8 cellular contexts compared by ENCODE assay signal in the genomic region with DNA sequence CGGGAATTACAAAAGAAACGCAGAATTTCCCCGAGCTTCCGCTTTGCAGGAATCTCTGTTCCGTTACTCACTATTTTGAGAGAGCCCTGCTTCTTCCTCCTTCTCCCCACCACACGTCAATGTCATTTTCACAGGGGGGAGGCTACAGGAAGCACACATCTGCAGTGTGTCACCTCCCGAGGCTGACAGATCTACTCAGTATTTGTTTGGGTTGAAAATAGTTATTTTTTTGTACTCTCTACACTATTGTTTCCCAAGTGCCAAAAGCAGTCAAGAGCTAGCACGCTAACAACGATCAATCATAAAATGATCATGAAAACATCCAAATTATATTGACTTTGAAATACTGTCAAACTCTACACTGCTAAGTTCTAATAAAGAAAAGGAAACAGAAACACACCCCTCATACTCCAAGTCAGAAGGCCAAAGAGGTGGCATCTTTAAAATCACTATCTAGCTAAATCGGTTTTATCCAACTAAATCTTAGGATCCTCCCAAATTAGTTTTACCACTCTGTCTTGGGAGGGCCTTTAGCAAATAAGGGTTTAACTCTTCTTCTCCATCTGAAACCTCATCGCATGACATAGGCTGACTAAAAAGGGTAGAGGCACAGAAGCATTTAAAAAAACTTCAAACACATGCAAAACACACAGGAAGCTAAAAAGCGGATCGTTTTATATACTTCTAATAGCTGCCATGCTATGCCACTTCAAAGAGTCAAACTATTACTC. TPM values are rescaled to one million over a fixed set of nuclear protein-coding genes. Genes with fewer than 3 reads are reported as not detected.
DNase-seq lines count a peak whose midpoint lies in the region; ATAC-seq and TF ChIP-seq lines count a peak whose summit lies in the region.

No MANE protein-coding gene starts in this region.

- peaks cover 17% of the 10 kb centered on the region for H3K9me3 Mint-ChIP-seq in activated naive CD8-positive, alpha-beta T cell treated with anti-CD3 and anti-CD28 coated beads, Interleukin-2, amount 50 U/mL, for 24 hours

- in situ Hi-C loops in G401 (cut with HindIII; ENCODE audit: low sequenced_read_pairs), result no loop called here

- H3K27me3 Mint-ChIP-seq in activated naive CD8-positive, alpha-beta T cell treated with anti-CD3 and anti-CD28 coated beads, Interleukin-2, amount 50 U/mL, for 24 hours, result no peaks in the 10 kb centered on the region

- H3K4me3 Mint-ChIP-seq in activated naive CD8-positive, alpha-beta T cell treated with anti-CD3 and anti-CD28 coated beads, Interleukin-2, amount 50 U/mL, for 24 hours, result peak overlapping the region; percentile 76

- peak; percentile 73 for ATAC-seq in GM18519 (IDR thresholded peaks at IDR 0.05; ENCODE audit: low FRiP score, unreplicated experiment)
- peak; percentile 94 for ATAC-seq in HG02943 (IDR thresholded peaks at IDR 0.05; ENCODE audit: low read depth, unreplicated experiment)
- peak; percentile 95 for ATAC-seq in activated naive CD8-positive, alpha-beta T cell treated with anti-CD3 and anti-CD28 coated beads, Interleukin-2, amount 50 U/mL, for 24 hours
- ATAC-seq in omental fat pad (ENCODE audit: low FRiP score), result peak; percentile 41

- H3K4me1 Mint-ChIP-seq in activated naive CD8-positive, alpha-beta T cell treated with anti-CD3 and anti-CD28 coated beads, Interleukin-2, amount 50 U/mL, for 24 hours, result peaks cover 64% of the 10 kb centered on the region

- no peak for TF ChIP-seq CTCF in omental fat pad (IDR thresholded peaks at IDR 0.05)

- no peak for TF ChIP-seq POLR2A in erythroblast (IDR thresholded peaks at IDR 0.05; ENCODE audit: low read length)

- H3K36me3 Mint-ChIP-seq in activated naive CD8-positive, alpha-beta T cell treated with anti-CD3 and anti-CD28 coated beads, Interleukin-2, amount 50 U/mL, for 24 hours (ENCODE audit: low read depth), result peaks cover 16% of the 10 kb centered on the region

- DNase-seq in SW480 (ENCODE audit: low spot score) (peak; percentile 76), omental fat pad (ENCODE audit: low spot score) (no peak), cerebellar nuclear complex (lab: John Stamatoyannopoulos, UW) (no peak), erythroblast (lab: John Stamatoyannopoulos, UW) (no peak), G401 (ENCODE audit: low spot score) (no peak)
- peak; percentile 55 for DNase-seq in activated naive CD8-positive, alpha-beta T cell treated with anti-CD3 and anti-CD28 coated beads, Interleukin-2, amount 50 U/mL, for 24 hours

- H3K27ac Mint-ChIP-seq in activated naive CD8-positive, alpha-beta T cell treated with anti-CD3 and anti-CD28 coated beads, Interleukin-2, amount 50 U/mL, for 24 hours, result peak overlapping the region; percentile 91

RNA-seq across cellular contexts. Expression of a gene that starts 51.8 kb away (rescaled TPM):
- total RNA-seq in omental fat pad, result 100 to 1,000 TPM in 3 of 4 donors, 10 to 100 TPM in 1; 91.7 to 207 (median 125) TPM
- 7.6 and 10.0 TPM in 2 replicates for total RNA-seq in G401 (2014; rRNA removed; shearing (Covaris generic))

Comparison
In these comparisons a context has a peak if more than half of its experiments do, and no peak if none do; other contexts are left out.
1. ATAC-seq: peak in every context shown above with its lines; median percentile 95 in activated naive CD8-positive, alpha-beta T cell treated with anti-CD3 and anti-CD28 coated beads, Interleukin-2, amount 50 U/mL, for 24 hours; 94 in HG02943; 73 in GM18519; 41 in omental fat pad.
2. DNase-seq: peak in SW480 (single experiment) and activated naive CD8-positive, alpha-beta T cell treated with anti-CD3 and anti-CD28 coated beads, Interleukin-2, amount 50 U/mL, for 24 hours (single experiment); none in omental fat pad (single experiment), cerebellar nuclear complex (0 of 2), erythroblast (0 of 2) and G401 (single experiment).